9 cellular contexts compared by ENCODE assay signal in genomic region chr6:7236312-7237209, GRCh38.
A peak's percentile ranks its signal among the peaks of the same experiment; 100 is the strongest.
DNase-seq lines count a peak whose midpoint lies in the region; ATAC-seq and TF ChIP-seq lines count a peak whose summit lies in the region.
"Had no signal": no experiment of that assay in that cellular context is flagged by ENCODE, and none has a peak within 500 bp of the region (broad histone marks: within the 10 kb centered on the region; RNA-seq: fewer than 3 reads in every experiment).

No MANE protein-coding gene starts in this region.

- H3K9me3 ChIP-seq in left lung: no peaks in the 10 kb centered on the region

- H3K79me2 ChIP-seq in GM23338 (replicated peaks; ENCODE audit: insufficient read depth): no peaks in the 10 kb centered on the region

- peaks cover 19% of the 10 kb centered on the region for H3K4me1 Mint-ChIP-seq in GM23338

- H3K4me1 ChIP-seq in left lung (peaks cover under 1 to 31% of the 10 kb centered on the region in 2 donors), GM23338 (ENCODE audit: insufficient read depth) (peaks cover 11% of the 10 kb centered on the region; the same call in 1 of the 2 replicates)

- H3K27ac ChIP-seq in left lung (peak overlapping the region; percentile 26 to 72), GM23338 (ENCODE audit: low read depth) (no peak overlapping the region)

- H3K27me3 Mint-ChIP-seq in GM23338 (ENCODE audit: insufficient read depth, low read depth, poor library complexity): peaks cover 8% of the 10 kb centered on the region

- H3K4me3 Mint-ChIP-seq in GM23338: no peak overlapping the region

- intact Hi-C loops in left lung (cut with DNase I): no loop called here

- no peaks in the 10 kb centered on the region for H3K27me3 ChIP-seq in GM06990 (replicated peaks; ENCODE audit: control insufficient read depth, insufficient read depth, low read length)
- H3K27me3 ChIP-seq in left lung: no peaks in the 10 kb centered on the region
- H3K27me3 ChIP-seq in GM23338 (ENCODE audit: insufficient read depth): no peaks in the 10 kb centered on the region

- no peaks in the 10 kb centered on the region for H3F3A ChIP-seq in GM23338 (replicated peaks; ENCODE audit: low read depth)

- H4K20me1 ChIP-seq in GM23338 (replicated peaks; ENCODE audit: insufficient read depth): no peaks in the 10 kb centered on the region

- no peaks in the 10 kb centered on the region for H3K9me2 ChIP-seq in GM23338 (ENCODE audit: insufficient read depth)

- DNase-seq in GM06990 (ENCODE audit: extremely low read depth, insufficient read length) (peak; percentile 59), NCI-H2196 (lab: John Stamatoyannopoulos, UW; ENCODE audit: unreplicated experiment) (peak; percentile 36), left lung (peak in 1 of 2 donors; percentile 35), NCI-H2227 treated with DMSO at 0.1 percent for 48 hours (lab: John Stamatoyannopoulos, UW) (no peak), NCI-H1436 (lab: John Stamatoyannopoulos, UW) (no peak), GM23338 (ENCODE audit: low spot score) (no peak), ureter (ENCODE audit: low spot score) (no peak)
- DNase-seq: GF-D8 had no signal

- H3K36me3 Mint-ChIP-seq in GM23338 (ENCODE audit: low read depth): peaks cover 12% of the 10 kb centered on the region; the same call in 2 of the 3 replicates

- ATAC-seq in GM21515 (IDR thresholded peaks at IDR 0.05; ENCODE audit: unreplicated experiment): peak; percentile 58
- peak; percentile 74 for ATAC-seq in left lung
- ATAC-seq in GM23338: no peak

- TF ChIP-seq CTCF in GM06990 (IDR thresholded peaks at IDR 0.05; ENCODE audit: insufficient read depth, low read length, poor library complexity, severe bottlenecking): no peak
- no peak for TF ChIP-seq CTCF in left lung (IDR thresholded peaks at IDR 0.05)
- no peak for TF ChIP-seq CTCF in GM23338 (conservative IDR thresholded peaks at IDR 0.05; ENCODE audit: low read depth in 2 of 2)

- H3K27ac Mint-ChIP-seq in GM23338: no peak overlapping the region

- H3K4me3 ChIP-seq in GM06990 (replicated peaks; ENCODE audit: low read depth, low read length) (no peak overlapping the region), left lung (no peak overlapping the region), GM23338 (no peak overlapping the region)

- no peak overlapping the region for H3K4me2 ChIP-seq in GM23338

- H3K9me3 Mint-ChIP-seq in GM23338: no peaks in the 10 kb centered on the region

- no peak overlapping the region for H2AFZ ChIP-seq in GM23338

- H3K36me3 ChIP-seq in GM06990 (ENCODE audit: control insufficient read depth, insufficient read depth, low read length) (peaks cover 24% of the 10 kb centered on the region), left lung (peaks cover 0 to 68% of the 10 kb centered on the region in 2 donors), GM23338 (ENCODE audit: insufficient read depth) (no peaks in the 10 kb centered on the region)

TF ChIP-seq in GM23338, 12 proteins besides CTCF, POLR2A, EP300 and RAD21 (continues in another document):
- TF ChIP-seq, protein P1, sequence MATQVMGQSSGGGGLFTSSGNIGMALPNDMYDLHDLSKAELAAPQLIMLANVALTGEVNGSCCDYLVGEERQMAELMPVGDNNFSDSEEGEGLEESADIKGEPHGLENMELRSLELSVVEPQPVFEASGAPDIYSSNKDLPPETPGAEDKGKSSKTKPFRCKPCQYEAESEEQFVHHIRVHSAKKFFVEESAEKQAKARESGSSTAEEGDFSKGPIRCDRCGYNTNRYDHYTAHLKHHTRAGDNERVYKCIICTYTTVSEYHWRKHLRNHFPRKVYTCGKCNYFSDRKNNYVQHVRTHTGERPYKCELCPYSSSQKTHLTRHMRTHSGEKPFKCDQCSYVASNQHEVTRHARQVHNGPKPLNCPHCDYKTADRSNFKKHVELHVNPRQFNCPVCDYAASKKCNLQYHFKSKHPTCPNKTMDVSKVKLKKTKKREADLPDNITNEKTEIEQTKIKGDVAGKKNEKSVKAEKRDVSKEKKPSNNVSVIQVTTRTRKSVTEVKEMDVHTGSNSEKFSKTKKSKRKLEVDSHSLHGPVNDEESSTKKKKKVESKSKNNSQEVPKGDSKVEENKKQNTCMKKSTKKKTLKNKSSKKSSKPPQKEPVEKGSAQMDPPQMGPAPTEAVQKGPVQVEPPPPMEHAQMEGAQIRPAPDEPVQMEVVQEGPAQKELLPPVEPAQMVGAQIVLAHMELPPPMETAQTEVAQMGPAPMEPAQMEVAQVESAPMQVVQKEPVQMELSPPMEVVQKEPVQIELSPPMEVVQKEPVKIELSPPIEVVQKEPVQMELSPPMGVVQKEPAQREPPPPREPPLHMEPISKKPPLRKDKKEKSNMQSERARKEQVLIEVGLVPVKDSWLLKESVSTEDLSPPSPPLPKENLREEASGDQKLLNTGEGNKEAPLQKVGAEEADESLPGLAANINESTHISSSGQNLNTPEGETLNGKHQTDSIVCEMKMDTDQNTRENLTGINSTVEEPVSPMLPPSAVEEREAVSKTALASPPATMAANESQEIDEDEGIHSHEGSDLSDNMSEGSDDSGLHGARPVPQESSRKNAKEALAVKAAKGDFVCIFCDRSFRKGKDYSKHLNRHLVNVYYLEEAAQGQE (IDR thresholded peaks at IDR 0.05; ENCODE audit: unreplicated experiment): no peak
- TF ChIP-seq ZNF331 (CRISPR knock-in tag; IDR thresholded peaks at IDR 0.05; ENCODE audit: low read depth) (no peak), ZNF114 (CRISPR knock-in tag; IDR thresholded peaks at IDR 0.05) (no peak), CREB1 (CRISPR knock-in tag; IDR thresholded peaks at IDR 0.05; ENCODE audit: low read depth) (no peak), EZH2 (IDR thresholded peaks at IDR 0.05; ENCODE audit: low read depth, unreplicated experiment) (no peak), STAT1 (IDR thresholded peaks at IDR 0.05; ENCODE audit: unreplicated experiment) (no peak), JUNB (IDR thresholded peaks at IDR 0.05; ENCODE audit: unreplicated experiment) (no peak), ZNF462 (CRISPR knock-in tag; IDR thresholded peaks at IDR 0.05) (no peak)

Comparison
In these comparisons a context has a peak if more than half of its experiments do, and no peak if none do; other contexts are left out.
1. DNase-seq: peak in GM06990 (single experiment) and NCI-H2196 (single experiment); none in NCI-H2227 treated with DMSO at 0.1 percent for 48 hours (single experiment), NCI-H1436 (single experiment), GM23338 (single experiment) and ureter (single experiment).